Comparison of ENCODE assay signal across 11 cellular contexts in genomic region chr5:41334758-41335157, GRCh38.
DNase-seq lines count a peak whose midpoint lies in the region; ATAC-seq, FAIRE-seq and TF ChIP-seq lines count a peak whose summit lies in the region.
"Had no signal": no experiment of that assay in that cellular context is flagged by ENCODE, and none has a peak within 500 bp of the region (broad histone marks: within the 10 kb centered on the region; RNA-seq: fewer than 3 reads in every experiment).

No MANE protein-coding gene starts in this region.

- H3K36me3 ChIP-seq in adipocyte (ENCODE audit: control insufficient read depth, insufficient read depth, low read length, severe bottlenecking), result no peaks in the 10 kb centered on the region
- H3K36me3 ChIP-seq in mesodermal cell (ENCODE audit: control insufficient read depth, insufficient read depth, low read length), result no peaks in the 10 kb centered on the region
- H3K36me3 ChIP-seq: prostate gland had no signal

- H3K27me3 Mint-ChIP-seq in HFFc6 (ENCODE audit: insufficient read depth), result no peaks in the 10 kb centered on the region
- no peaks in the 10 kb centered on the region for H3K27me3 Mint-ChIP-seq in activated CD8-positive, alpha-beta memory T cell treated with anti-CD3 and anti-CD28 coated beads, Interleukin-2, amount 10 ng/mL, durations not matched to agents 7 days and 5 days

- H3K36me3 Mint-ChIP-seq in HFFc6 (ENCODE audit: low read depth), result no peaks in the 10 kb centered on the region
- no peaks in the 10 kb centered on the region for H3K36me3 Mint-ChIP-seq in activated CD8-positive, alpha-beta memory T cell treated with anti-CD3 and anti-CD28 coated beads, Interleukin-2, amount 10 ng/mL, durations not matched to agents 7 days and 5 days

- no peaks in the 10 kb centered on the region for H3K9me3 Mint-ChIP-seq in HFFc6
- no peaks in the 10 kb centered on the region for H3K9me3 Mint-ChIP-seq in activated CD8-positive, alpha-beta memory T cell treated with anti-CD3 and anti-CD28 coated beads, Interleukin-2, amount 10 ng/mL, durations not matched to agents 7 days and 5 days (ENCODE audit: low read depth)

- FAIRE-seq in GM18507 (lab: Jason Lieb, UNC), result peak; percentile 24

- peak overlapping the region; percentile 68; the same call in 1 of the 2 replicates for H3K4me3 Mint-ChIP-seq in HFFc6
- no peak overlapping the region for H3K4me3 Mint-ChIP-seq in activated CD8-positive, alpha-beta memory T cell treated with anti-CD3 and anti-CD28 coated beads, Interleukin-2, amount 10 ng/mL, durations not matched to agents 7 days and 5 days

- peak overlapping the region; percentile 72 for H3K9ac ChIP-seq in adipocyte (ENCODE audit: low read length)

- H3K4me3 ChIP-seq in adipocyte (ENCODE audit: low read length) (peak overlapping the region; percentile 60), mesodermal cell (ENCODE audit: extremely low read depth, insufficient read depth, low read length, poor library complexity, severe bottlenecking) (no peak overlapping the region)
- H3K4me3 ChIP-seq: prostate gland had no signal

- no peak for ATAC-seq in activated CD8-positive, alpha-beta memory T cell treated with anti-CD3 and anti-CD28 coated beads, Interleukin-2, amount 10 ng/mL, durations not matched to agents 7 days and 5 days
- ATAC-seq: stimulated activated naive CD8-positive, alpha-beta T cell treated with anti-CD3 and anti-CD28 coated beads, Interleukin-15, Interleukin-2, amounts not matched to agents 100 U/mL and 50 U/mL, for 24 hours had no signal

- 35 to 42% methylated on average over 4 of the region's 5 CpGs for WGBS in mesodermal cell (ENCODE audit: insufficient coverage in 2 of 2), 2 experiments

- H3K27ac Mint-ChIP-seq in HFFc6, result peak overlapping the region; percentile 42; the same call in 1 of the 2 replicates
- no peak overlapping the region for H3K27ac Mint-ChIP-seq in activated CD8-positive, alpha-beta memory T cell treated with anti-CD3 and anti-CD28 coated beads, Interleukin-2, amount 10 ng/mL, durations not matched to agents 7 days and 5 days

- DNase-seq in GM18507 (ENCODE audit: extremely low spot score, insufficient read length, low read depth), result no peak
- DNase-seq in HFFc6, result no peak
- peak; percentile 53 for DNase-seq in adipocyte (ENCODE audit: low read depth)
- DNase-seq in activated CD8-positive, alpha-beta memory T cell treated with anti-CD3 and anti-CD28 coated beads, Interleukin-2, amount 10 ng/mL, durations not matched to agents 7 days and 5 days, result no peak
- DNase-seq in OCI-M1 (lab: John Stamatoyannopoulos, UW), result no peak
- DNase-seq in GM13976 (ENCODE audit: low spot score), result no peak
- no peak for DNase-seq in activated T-cell treated with anti-CD3 and anti-CD28 coated beads for 4 hours
- DNase-seq: NCI-H1436; stimulated activated naive CD8-positive, alpha-beta T cell treated with anti-CD3 and anti-CD28 coated beads, Interleukin-15, Interleukin-2, amounts not matched to agents 100 U/mL and 50 U/mL, for 24 hours had no signal

- no peaks in the 10 kb centered on the region for H3K27me3 ChIP-seq in adipocyte (replicated peaks; ENCODE audit: control insufficient read depth, insufficient read depth, low read length)

- H3K9me3 ChIP-seq in adipocyte (ENCODE audit: control insufficient read depth, low read length) (no peaks in the 10 kb centered on the region), mesodermal cell (ENCODE audit: control insufficient read depth, low read length) (no peaks in the 10 kb centered on the region)
- H3K9me3 ChIP-seq: prostate gland had no signal

- TF ChIP-seq CTCF in HFFc6 (IDR thresholded peaks at IDR 0.05) (no peak), GM13976 (IDR thresholded peaks at IDR 0.05; ENCODE audit: borderline replicate concordance, control extremely low read depth, extremely low read depth, insufficient read depth, missing control alignments) (no peak)

- H3K4me1 Mint-ChIP-seq in HFFc6 (ENCODE audit: low read depth), result peaks cover 24% of the 10 kb centered on the region
- H3K4me1 Mint-ChIP-seq in activated CD8-positive, alpha-beta memory T cell treated with anti-CD3 and anti-CD28 coated beads, Interleukin-2, amount 10 ng/mL, durations not matched to agents 7 days and 5 days, result no peaks in the 10 kb centered on the region

- H3K27ac ChIP-seq in mesodermal cell (ENCODE audit: low read depth, low read length, severe bottlenecking), result peak overlapping the region; percentile 49
- H3K27ac ChIP-seq: prostate gland had no signal

- H3K4me1 ChIP-seq in adipocyte (ENCODE audit: control insufficient read depth, insufficient read depth, low read length) (peaks cover 40% of the 10 kb centered on the region), mesodermal cell (ENCODE audit: control insufficient read depth, insufficient read depth, low read length, poor library complexity, severe bottlenecking) (peaks cover 12% of the 10 kb centered on the region)
- H3K4me1 ChIP-seq: prostate gland had no signal

- CTCF ChIA-PET in activated CD8-positive, alpha-beta memory T cell treated with anti-CD3 and anti-CD28 coated beads, Interleukin-2, amount 10 ng/mL, durations not matched to agents 7 days and 5 days (lab: Charles Lee), result no interaction called here

- in situ Hi-C loops in GM13976 (cut with MboI; ENCODE audit: low sequenced_read_pairs, unreplicated experiment), result no loop called here
